ENCODE assay signal across 9 cellular contexts in the genomic region with DNA sequence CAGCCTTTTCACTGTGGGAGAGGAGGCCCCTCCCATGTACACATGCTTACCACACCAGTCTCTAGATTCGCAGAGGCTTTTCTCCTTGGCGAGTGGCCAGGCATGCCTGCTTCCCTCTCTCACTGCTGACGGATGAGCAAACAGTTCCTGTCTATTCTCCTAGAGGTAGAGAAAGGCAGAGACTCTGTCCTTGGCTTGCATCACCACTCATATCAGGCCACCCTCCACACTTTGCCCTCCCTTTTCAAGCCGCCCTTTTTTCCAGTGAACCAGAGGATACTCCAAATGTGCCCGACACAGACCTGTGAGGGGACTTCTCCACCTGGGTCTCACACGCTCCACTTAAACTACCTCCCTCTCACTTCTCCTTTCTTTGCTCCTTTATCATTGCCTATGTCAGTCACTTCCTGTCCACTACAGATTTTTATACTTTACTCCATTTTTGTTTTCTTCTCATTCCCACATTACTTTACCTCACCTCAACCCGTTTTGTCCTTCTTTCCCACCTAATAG.
DNase-seq lines count a peak whose midpoint lies in the region; ATAC-seq and TF ChIP-seq lines count a peak whose summit lies in the region.
"Had no signal": no experiment of that assay in that cellular context is flagged by ENCODE, and none has a peak within 500 bp of the region (broad histone marks: within the 10 kb centered on the region; RNA-seq: fewer than 3 reads in every experiment).

No MANE protein-coding gene starts in this region.

- no peaks in the 10 kb centered on the region for H3F3A ChIP-seq in GM23338 (replicated peaks; ENCODE audit: low read depth)

- H3K9me3 Mint-ChIP-seq in GM23338 = no peaks in the 10 kb centered on the region
- H3K9me3 Mint-ChIP-seq in natural killer cell treated with Interleukin-12 subunit alpha and Interleukin-12 subunit beta and Interleukin-15 and Interleukin-18, amount 100 ng/mL, for 72 hours = no peaks in the 10 kb centered on the region

- H3K27ac ChIP-seq in GM23338 (ENCODE audit: low read depth) (no peak overlapping the region), cardiac muscle cell (no peak overlapping the region)
- H3K27ac ChIP-seq: KMS-11 had no signal

- ATAC-seq in GM23338 (peak; percentile 17; the same call in 2 of the 3 replicates), sciatic nerve (peak; percentile 88)
- no peak for ATAC-seq in natural killer cell treated with Interleukin-12 subunit alpha and Interleukin-12 subunit beta and Interleukin-15 and Interleukin-18, amount 100 ng/mL, for 72 hours

- no peaks in the 10 kb centered on the region for H3K9me3 ChIP-seq in cardiac muscle cell (ENCODE audit: low read depth)

- no peak overlapping the region for H3K4me3 Mint-ChIP-seq in GM23338
- no peak overlapping the region for H3K4me3 Mint-ChIP-seq in natural killer cell treated with Interleukin-12 subunit alpha and Interleukin-12 subunit beta and Interleukin-15 and Interleukin-18, amount 100 ng/mL, for 72 hours

- no peaks in the 10 kb centered on the region for H3K36me3 Mint-ChIP-seq in GM23338 (ENCODE audit: low read depth)
- no peaks in the 10 kb centered on the region for H3K36me3 Mint-ChIP-seq in natural killer cell treated with Interleukin-12 subunit alpha and Interleukin-12 subunit beta and Interleukin-15 and Interleukin-18, amount 100 ng/mL, for 72 hours

- no peaks in the 10 kb centered on the region; the same call in 1 of the 2 replicates for H3K4me1 ChIP-seq in GM23338 (ENCODE audit: insufficient read depth)
- peaks cover 19% of the 10 kb centered on the region for H3K4me1 ChIP-seq in cardiac muscle cell (ENCODE audit: low read depth)

- H3K27me3 Mint-ChIP-seq in GM23338 (ENCODE audit: insufficient read depth, low read depth, poor library complexity) = peaks cover 3% of the 10 kb centered on the region
- H3K27me3 Mint-ChIP-seq in natural killer cell treated with Interleukin-12 subunit alpha and Interleukin-12 subunit beta and Interleukin-15 and Interleukin-18, amount 100 ng/mL, for 72 hours = peaks cover 10 to 57% of the 10 kb centered on the region in 2 donors

- intact Hi-C loops in sciatic nerve (cut with DNase I) = no loop called here

- H4K20me1 ChIP-seq in GM23338 (replicated peaks; ENCODE audit: insufficient read depth) = no peaks in the 10 kb centered on the region

- H2AFZ ChIP-seq in GM23338 = peak overlapping the region; percentile 59

- H3K4me2 ChIP-seq in GM23338 = no peak overlapping the region
- H3K4me2 ChIP-seq: KMS-11 had no signal

- H3K9me2 ChIP-seq in GM23338 (ENCODE audit: insufficient read depth) = no peaks in the 10 kb centered on the region

- no peak overlapping the region for H3K4me3 ChIP-seq in GM23338
- H3K4me3 ChIP-seq in cardiac muscle cell = no peak overlapping the region

- no peak for TF ChIP-seq CTCF in GM23338 (conservative IDR thresholded peaks at IDR 0.05; ENCODE audit: low read depth in 2 of 2)
- TF ChIP-seq CTCF in cardiac muscle cell (IDR thresholded peaks at IDR 0.05; ENCODE audit: low read depth, low read length) = no peak

- H3K36me3 ChIP-seq in GM23338 (ENCODE audit: insufficient read depth) (no peaks in the 10 kb centered on the region), cardiac muscle cell (no peaks in the 10 kb centered on the region)

- H3K27me3 ChIP-seq in GM23338 (ENCODE audit: insufficient read depth) (no peaks in the 10 kb centered on the region), cardiac muscle cell (no peaks in the 10 kb centered on the region)

- DNase-seq in GM03348 (ENCODE audit: low spot score) (peak; percentile 64), GM23338 (ENCODE audit: low spot score) (no peak), NAMALWA (ENCODE audit: low spot score) (peak; percentile 25), SW480 (ENCODE audit: low spot score) (peak; percentile 31), cardiac muscle cell (ENCODE audit: low read depth in 1 of 2, low spot score in 1 of 2) (peak; percentile 80 to 95), sciatic nerve (ENCODE audit: low spot score) (peak; percentile 90), NK-92 (lab: John Stamatoyannopoulos, UW; ENCODE audit: unreplicated experiment) (no peak)
- DNase-seq in natural killer cell treated with Interleukin-12 subunit alpha and Interleukin-12 subunit beta and Interleukin-15 and Interleukin-18, amount 100 ng/mL, for 72 hours (ENCODE audit: low spot score) = no peak

- no peak overlapping the region for H3K27ac Mint-ChIP-seq in GM23338
- no peak overlapping the region for H3K27ac Mint-ChIP-seq in natural killer cell treated with Interleukin-12 subunit alpha and Interleukin-12 subunit beta and Interleukin-15 and Interleukin-18, amount 100 ng/mL, for 72 hours

- no peaks in the 10 kb centered on the region for H3K79me2 ChIP-seq in GM23338 (replicated peaks; ENCODE audit: insufficient read depth)

- peaks cover 19% of the 10 kb centered on the region for H3K4me1 Mint-ChIP-seq in GM23338
- H3K4me1 Mint-ChIP-seq in natural killer cell treated with Interleukin-12 subunit alpha and Interleukin-12 subunit beta and Interleukin-15 and Interleukin-18, amount 100 ng/mL, for 72 hours (ENCODE audit: low read depth in 2 of 2) = peaks cover 0 to 4% of the 10 kb centered on the region in 2 donors

TF ChIP-seq in GM23338, 12 proteins besides CTCF, POLR2A, EP300 and RAD21 (continues in another document):
- TF ChIP-seq CREB1 (CRISPR knock-in tag; IDR thresholded peaks at IDR 0.05; ENCODE audit: low read depth) = no peak
- TF ChIP-seq POLR2AphosphoS5 (IDR thresholded peaks at IDR 0.05; ENCODE audit: low read depth) = no peak
- no peak for TF ChIP-seq ZNF331 (CRISPR knock-in tag; IDR thresholded peaks at IDR 0.05; ENCODE audit: low read depth)
- TF ChIP-seq, protein P1, sequence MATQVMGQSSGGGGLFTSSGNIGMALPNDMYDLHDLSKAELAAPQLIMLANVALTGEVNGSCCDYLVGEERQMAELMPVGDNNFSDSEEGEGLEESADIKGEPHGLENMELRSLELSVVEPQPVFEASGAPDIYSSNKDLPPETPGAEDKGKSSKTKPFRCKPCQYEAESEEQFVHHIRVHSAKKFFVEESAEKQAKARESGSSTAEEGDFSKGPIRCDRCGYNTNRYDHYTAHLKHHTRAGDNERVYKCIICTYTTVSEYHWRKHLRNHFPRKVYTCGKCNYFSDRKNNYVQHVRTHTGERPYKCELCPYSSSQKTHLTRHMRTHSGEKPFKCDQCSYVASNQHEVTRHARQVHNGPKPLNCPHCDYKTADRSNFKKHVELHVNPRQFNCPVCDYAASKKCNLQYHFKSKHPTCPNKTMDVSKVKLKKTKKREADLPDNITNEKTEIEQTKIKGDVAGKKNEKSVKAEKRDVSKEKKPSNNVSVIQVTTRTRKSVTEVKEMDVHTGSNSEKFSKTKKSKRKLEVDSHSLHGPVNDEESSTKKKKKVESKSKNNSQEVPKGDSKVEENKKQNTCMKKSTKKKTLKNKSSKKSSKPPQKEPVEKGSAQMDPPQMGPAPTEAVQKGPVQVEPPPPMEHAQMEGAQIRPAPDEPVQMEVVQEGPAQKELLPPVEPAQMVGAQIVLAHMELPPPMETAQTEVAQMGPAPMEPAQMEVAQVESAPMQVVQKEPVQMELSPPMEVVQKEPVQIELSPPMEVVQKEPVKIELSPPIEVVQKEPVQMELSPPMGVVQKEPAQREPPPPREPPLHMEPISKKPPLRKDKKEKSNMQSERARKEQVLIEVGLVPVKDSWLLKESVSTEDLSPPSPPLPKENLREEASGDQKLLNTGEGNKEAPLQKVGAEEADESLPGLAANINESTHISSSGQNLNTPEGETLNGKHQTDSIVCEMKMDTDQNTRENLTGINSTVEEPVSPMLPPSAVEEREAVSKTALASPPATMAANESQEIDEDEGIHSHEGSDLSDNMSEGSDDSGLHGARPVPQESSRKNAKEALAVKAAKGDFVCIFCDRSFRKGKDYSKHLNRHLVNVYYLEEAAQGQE (IDR thresholded peaks at IDR 0.05; ENCODE audit: unreplicated experiment) = no peak
- TF ChIP-seq, protein P2, sequence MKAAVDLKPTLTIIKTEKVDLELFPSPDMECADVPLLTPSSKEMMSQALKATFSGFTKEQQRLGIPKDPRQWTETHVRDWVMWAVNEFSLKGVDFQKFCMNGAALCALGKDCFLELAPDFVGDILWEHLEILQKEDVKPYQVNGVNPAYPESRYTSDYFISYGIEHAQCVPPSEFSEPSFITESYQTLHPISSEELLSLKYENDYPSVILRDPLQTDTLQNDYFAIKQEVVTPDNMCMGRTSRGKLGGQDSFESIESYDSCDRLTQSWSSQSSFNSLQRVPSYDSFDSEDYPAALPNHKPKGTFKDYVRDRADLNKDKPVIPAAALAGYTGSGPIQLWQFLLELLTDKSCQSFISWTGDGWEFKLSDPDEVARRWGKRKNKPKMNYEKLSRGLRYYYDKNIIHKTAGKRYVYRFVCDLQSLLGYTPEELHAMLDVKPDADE (IDR thresholded peaks at IDR 0.05) = no peak
- TF ChIP-seq ZNF114 (CRISPR knock-in tag; IDR thresholded peaks at IDR 0.05) = no peak
- TF ChIP-seq STAT1 (IDR thresholded peaks at IDR 0.05; ENCODE audit: unreplicated experiment) = no peak
- no peak for TF ChIP-seq EZH2phosphoT487 (IDR thresholded peaks at IDR 0.05; ENCODE audit: unreplicated experiment)
- no peak for TF ChIP-seq EZH2 (IDR thresholded peaks at IDR 0.05; ENCODE audit: low read depth, unreplicated experiment)

Comparison
In these comparisons a context has a peak if more than half of its experiments do, and no peak if none do; other contexts are left out.
1. DNase-seq: peak in GM03348 (single experiment), NAMALWA (single experiment), SW480 (single experiment), cardiac muscle cell (2 of 2) and sciatic nerve (single experiment); none in GM23338 (single experiment), NK-92 (single experiment) and natural killer cell treated with Interleukin-12 subunit alpha and Interleukin-12 subunit beta and Interleukin-15 and Interleukin-18, amount 100 ng/mL, for 72 hours (single experiment).
2. ATAC-seq: peak in GM23338 (single experiment) and sciatic nerve (single experiment); none in natural killer cell treated with Interleukin-12 subunit alpha and Interleukin-12 subunit beta and Interleukin-15 and Interleukin-18, amount 100 ng/mL, for 72 hours (0 of 2).